ENCODE assay signal across 16 cellular contexts in genomic region chr2:241977557-241978300, GRCh38.
DNase-seq lines count a peak whose midpoint lies in the region; ATAC-seq lines count a peak whose summit lies in the region.
"Had no signal": no experiment of that assay in that cellular context is flagged by ENCODE, and none has a peak within 500 bp of the region (broad histone marks: within the 10 kb centered on the region; RNA-seq: fewer than 3 reads in every experiment).

No MANE protein-coding gene starts in this region.

- H3K4me1 Mint-ChIP-seq in stimulated activated memory B cell treated with anti-CD40 and anti-IgM and Interleukin-4, amounts not matched to agents 10 μg/mL and 1 μg/mL and 100 μg/mL, for 72 hours: peaks cover 32% of the 10 kb centered on the region

- no peaks in the 10 kb centered on the region for H3K27me3 Mint-ChIP-seq in stimulated activated memory B cell treated with anti-CD40 and anti-IgM and Interleukin-4, amounts not matched to agents 10 μg/mL and 1 μg/mL and 100 μg/mL, for 72 hours

- DNase-seq in activated CD8-positive, alpha-beta memory T cell treated with anti-CD3 and anti-CD28 coated beads, Interleukin-2, amount 50 U/mL, for 48 hours: peak; percentile 29
- no peak for DNase-seq in activated CD8-positive, alpha-beta memory T cell treated with anti-CD3 and anti-CD28 coated beads for 24 hours
- DNase-seq in MV-4-11 (lab: John Stamatoyannopoulos, UW) (peak; percentile 19), islet precursor cell (peak; percentile 41), pons (ENCODE audit: low spot score) (no peak), NCI-H524 (lab: John Stamatoyannopoulos, UW) (no peak)
- no peak for DNase-seq in activated CD4-positive, alpha-beta T cell treated with anti-CD3 and anti-CD28 coated beads for 1 hour
- DNase-seq: C1 segment of cervical spinal cord, Caco-2, DMS53, MG63, NCI-H1417, NCI-H2029, NCI-H2171 treated with DMSO at 0.1 percent for 48 hours, NCI-H510A had no signal

- peaks cover 57% of the 10 kb centered on the region for H3K36me3 Mint-ChIP-seq in stimulated activated memory B cell treated with anti-CD40 and anti-IgM and Interleukin-4, amounts not matched to agents 10 μg/mL and 1 μg/mL and 100 μg/mL, for 72 hours

- H3K27ac Mint-ChIP-seq in stimulated activated memory B cell treated with anti-CD40 and anti-IgM and Interleukin-4, amounts not matched to agents 10 μg/mL and 1 μg/mL and 100 μg/mL, for 72 hours: peak overlapping the region; percentile 89

- peaks cover 3% of the 10 kb centered on the region for H3K9me3 Mint-ChIP-seq in stimulated activated memory B cell treated with anti-CD40 and anti-IgM and Interleukin-4, amounts not matched to agents 10 μg/mL and 1 μg/mL and 100 μg/mL, for 72 hours

- ATAC-seq in stimulated activated memory B cell treated with anti-CD40 and anti-IgM and Interleukin-4, amounts not matched to agents 10 μg/mL and 1 μg/mL and 100 μg/mL, for 72 hours: peak; percentile 83

- peak overlapping the region; percentile 61 for H3K4me3 Mint-ChIP-seq in stimulated activated memory B cell treated with anti-CD40 and anti-IgM and Interleukin-4, amounts not matched to agents 10 μg/mL and 1 μg/mL and 100 μg/mL, for 72 hours

Comparison
In these comparisons a context has a peak if more than half of its experiments do, and no peak if none do; other contexts are left out.
1. DNase-seq: peak in activated CD8-positive, alpha-beta memory T cell treated with anti-CD3 and anti-CD28 coated beads, Interleukin-2, amount 50 U/mL, for 48 hours (single experiment), MV-4-11 (single experiment) and islet precursor cell (single experiment); none in activated CD8-positive, alpha-beta memory T cell treated with anti-CD3 and anti-CD28 coated beads for 24 hours (single experiment), pons (single experiment), activated CD4-positive, alpha-beta T cell treated with anti-CD3 and anti-CD28 coated beads for 1 hour (single experiment) and NCI-H524 (0 of 2).